ENCODE assay signal across 28 cellular contexts in the genomic region with DNA sequence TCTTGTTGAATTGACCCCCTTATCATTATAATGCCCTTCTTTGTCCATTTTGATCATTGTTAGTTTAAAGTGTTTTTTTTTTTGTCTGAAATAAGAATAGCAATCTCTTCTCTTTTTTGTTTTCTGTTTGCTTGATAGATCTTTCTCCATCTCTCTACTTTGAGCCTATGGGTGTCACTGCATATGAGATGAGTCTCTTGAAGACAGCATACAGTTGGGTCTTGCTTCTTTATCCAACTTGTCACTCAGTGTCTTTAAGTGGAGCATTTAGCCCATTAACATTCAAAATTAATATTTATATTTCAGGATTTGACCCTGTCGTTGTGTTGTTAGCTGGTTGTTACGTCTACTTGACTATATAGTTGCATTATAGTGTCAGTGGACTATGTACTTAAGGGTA.
"Had no signal": no experiment of that assay in that cellular context is flagged by ENCODE, and none has a peak within 500 bp of the region (broad histone marks: within the 10 kb centered on the region; RNA-seq: fewer than 3 reads in every experiment).

No MANE protein-coding gene starts in this region.

- H3K27me3 Mint-ChIP-seq: stimulated activated naive CD8-positive, alpha-beta T cell treated with anti-CD3 and anti-CD28 coated beads, Interleukin-15, amount 100 ng/mL, for 72 hours had no signal

- H3K4me3 ChIP-seq: stomach, suprapubic skin, testis, thoracic aorta, thyroid gland, tibial artery, tibial nerve, transverse colon, upper lobe of left lung, upper lobe of right lung, uterus, vagina had no signal

- H3K36me3 ChIP-seq: stomach, suprapubic skin, thoracic aorta, thyroid gland, tibial artery, tibial nerve, transverse colon, upper lobe of left lung, upper lobe of right lung, uterus, vagina had no signal

- H3K9me3 ChIP-seq: testis, thyroid gland, upper lobe of right lung, uterus had no signal

- H3K27ac ChIP-seq: stomach, suprapubic skin, testis, thoracic aorta, thyroid gland, tibial artery, tibial nerve, transverse colon, upper lobe of left lung, upper lobe of right lung, uterus, vagina had no signal

- H3K4me1 Mint-ChIP-seq: stimulated activated effector memory CD8-positive, alpha-beta T cell treated with anti-CD3 and anti-CD28 coated beads, Interleukin-12 subunit alpha, Interleukin-12 subunit beta, amount 100 ng/mL, for 72 hours; stimulated activated memory B cell treated with anti-CD40 and anti-IgM and Interleukin-4, amounts not matched to agents 10 μg/mL and 1 μg/mL and 100 μg/mL, for 72 hours; stimulated activated naive B cell treated with anti-CD40 and anti-IgM and Interleukin-4, amounts not matched to agents 10 μg/mL and 1 μg/mL and 100 μg/mL, for 72 hours; stimulated activated naive CD8-positive, alpha-beta T cell treated with anti-CD3 and anti-CD28 coated beads, Interleukin-15, amount 100 ng/mL, for 72 hours had no signal

- H3K4me3 Mint-ChIP-seq: stimulated activated effector memory CD8-positive, alpha-beta T cell treated with anti-CD3 and anti-CD28 coated beads, Interleukin-12 subunit alpha, Interleukin-12 subunit beta, amount 100 ng/mL, for 72 hours; stimulated activated memory B cell treated with anti-CD40 and anti-IgM and Interleukin-4, amounts not matched to agents 10 μg/mL and 1 μg/mL and 100 μg/mL, for 72 hours; stimulated activated naive B cell treated with anti-CD40 and anti-IgM and Interleukin-4, amounts not matched to agents 10 μg/mL and 1 μg/mL and 100 μg/mL, for 72 hours; stimulated activated naive CD8-positive, alpha-beta T cell treated with anti-CD3 and anti-CD28 coated beads, Interleukin-15, amount 100 ng/mL, for 72 hours; stimulated activated naive CD8-positive, alpha-beta T cell treated with anti-CD3 and anti-CD28 coated beads, Interleukin-15, Interleukin-2, amounts not matched to agents 100 ng/mL and 50 ng/mL, for 24 hours; type B pancreatic cell had no signal

- H3K27ac Mint-ChIP-seq: stimulated activated effector memory CD8-positive, alpha-beta T cell treated with anti-CD3 and anti-CD28 coated beads, Interleukin-12 subunit alpha, Interleukin-12 subunit beta, amount 100 ng/mL, for 72 hours; stimulated activated memory B cell treated with anti-CD40 and anti-IgM and Interleukin-4, amounts not matched to agents 10 μg/mL and 1 μg/mL and 100 μg/mL, for 72 hours; stimulated activated naive B cell treated with anti-CD40 and anti-IgM and Interleukin-4, amounts not matched to agents 10 μg/mL and 1 μg/mL and 100 μg/mL, for 72 hours; stimulated activated naive CD8-positive, alpha-beta T cell treated with anti-CD3 and anti-CD28 coated beads, Interleukin-15, Interleukin-2, amounts not matched to agents 100 ng/mL and 50 ng/mL, for 24 hours; type B pancreatic cell had no signal

- H3K4me1 ChIP-seq: stomach, suprapubic skin, testis, thyroid gland, tibial artery, tibial nerve, transverse colon, upper lobe of left lung, upper lobe of right lung, uterus, vagina had no signal

- H3K36me3 Mint-ChIP-seq: stimulated activated effector memory CD8-positive, alpha-beta T cell treated with anti-CD3 and anti-CD28 coated beads, Interleukin-12 subunit alpha, Interleukin-12 subunit beta, amount 100 ng/mL, for 72 hours; stimulated activated memory B cell treated with anti-CD40 and anti-IgM and Interleukin-4, amounts not matched to agents 10 μg/mL and 1 μg/mL and 100 μg/mL, for 72 hours; stimulated activated naive B cell treated with anti-CD40 and anti-IgM and Interleukin-4, amounts not matched to agents 10 μg/mL and 1 μg/mL and 100 μg/mL, for 72 hours; type B pancreatic cell had no signal

- DNase-seq: stimulated activated CD4-positive, alpha-beta T cell treated with anti-CD3 and anti-CD28 coated beads, Interleukin-2, amount 100 ng/mL, for 48 hours; stimulated activated CD4-positive, alpha-beta T cell treated with anti-CD3 and anti-CD28 coated beads, Interleukin-4, amount 100 ng/mL, for 1 hour; stimulated activated CD4-positive, alpha-beta T cell treated with anti-CD3 and anti-CD28 coated beads, Interleukin-4, amount 100 ng/mL, for 24 hours; stimulated activated CD4-positive, alpha-beta T cell treated with anti-CD3 and anti-CD28 coated beads, Interleukin-4, amount 100 ng/mL, for 4 hours; stimulated activated CD8-positive, alpha-beta memory T cell treated with anti-CD3 and anti-CD28 coated beads, Interleukin-4, amount 100 ng/mL, for 48 hours; stimulated activated naive B cell treated with anti-CD40 and anti-IgM and Interleukin-4, amounts not matched to agents 10 μg/mL and 1 μg/mL and 100 μg/mL, for 72 hours; stimulated activated naive CD4-positive, alpha-beta T cell; stimulated activated naive CD4-positive, alpha-beta T cell treated with Interleukin-2 at 50 U/mL for 16 hours; stimulated activated naive CD8-positive, alpha-beta T cell treated with anti-CD3 and anti-CD28 coated beads, Interleukin-15, amount 100 ng/mL, for 72 hours; stimulated activated naive CD8-positive, alpha-beta T cell treated with anti-CD3 and anti-CD28 coated beads, Interleukin-15, Interleukin-2, amounts not matched to agents 100 U/mL and 50 U/mL, for 24 hours; stomach; substantia nigra; testis; thyroid gland; tibial artery; transverse colon; trophoblast cell; upper lobe of left lung; upper lobe of right lung; uterus had no signal
